Comparison of ENCODE assay signal across 1 cellular context in the genomic region with DNA sequence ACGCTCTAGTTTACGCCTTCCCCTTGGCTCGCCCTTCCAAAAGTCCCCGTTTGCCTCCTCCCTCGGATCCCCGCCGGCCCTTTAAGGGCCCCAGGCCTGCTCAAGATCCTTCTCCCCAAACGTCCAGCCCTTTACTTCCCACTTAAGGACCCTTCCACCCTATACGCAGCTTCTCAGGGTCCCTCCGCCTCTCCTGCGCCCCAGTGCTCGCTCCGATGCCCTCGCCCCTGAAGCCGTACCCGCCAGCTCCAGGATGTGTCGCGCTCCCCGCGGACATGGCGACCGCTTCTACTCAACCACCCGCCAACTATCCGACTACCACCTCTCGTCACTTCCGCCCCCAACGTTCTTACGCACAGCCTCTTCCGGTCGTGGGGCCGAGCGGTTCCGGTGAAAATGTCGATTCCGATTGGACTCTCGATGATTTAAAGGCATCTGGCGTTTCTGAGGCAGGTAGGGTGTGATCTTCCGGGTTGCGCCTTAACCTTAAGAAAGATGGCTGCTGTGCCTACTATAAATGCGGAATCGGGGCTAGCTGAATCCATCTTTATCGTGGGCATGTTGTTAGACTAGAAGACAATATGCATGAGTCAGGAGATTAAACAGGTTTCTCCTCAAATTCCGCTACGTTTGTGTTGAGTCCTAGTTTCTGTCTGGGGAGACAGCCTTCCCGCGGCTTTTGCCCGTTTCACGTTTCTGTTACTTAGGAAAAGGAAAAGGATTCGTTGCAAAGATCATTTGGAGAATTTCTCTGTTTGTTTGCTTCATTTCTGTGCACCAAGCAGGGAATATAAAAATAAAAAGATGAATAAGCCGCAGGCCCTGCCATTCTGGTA.
A peak's percentile ranks its signal among the peaks of the same experiment; 100 is the strongest.
TF ChIP-seq lines count a peak whose summit lies in the region.

A gene (minus strand): TSS at position 317 of the 836 bp plus-strand sequence. CDS start 40 bp downstream, at position 277.

TF ChIP-seq in A549, 52 proteins besides CTCF, POLR2A, EP300 and RAD21 (continued from another document):
- no peak for TF ChIP-seq JUNB (IDR thresholded peaks at IDR 0.05)
- no peak for TF ChIP-seq CHD2 (IDR thresholded peaks at IDR 0.05; ENCODE audit: low read length, partially characterized antibody)
- TF ChIP-seq RFX5 (IDR thresholded peaks at IDR 0.05), result no peak
- peak; percentile 80 to 89; a peak in 4 of 5 replicates for TF ChIP-seq JUN (IDR thresholded peaks at IDR 0.05)
- TF ChIP-seq TFCP2L1 (CRISPR knock-in tag; IDR thresholded peaks at IDR 0.05), result 0 out of 2 replicates have a peak, but pooled peaks have one; percentile 19
- TF ChIP-seq, protein P1, sequence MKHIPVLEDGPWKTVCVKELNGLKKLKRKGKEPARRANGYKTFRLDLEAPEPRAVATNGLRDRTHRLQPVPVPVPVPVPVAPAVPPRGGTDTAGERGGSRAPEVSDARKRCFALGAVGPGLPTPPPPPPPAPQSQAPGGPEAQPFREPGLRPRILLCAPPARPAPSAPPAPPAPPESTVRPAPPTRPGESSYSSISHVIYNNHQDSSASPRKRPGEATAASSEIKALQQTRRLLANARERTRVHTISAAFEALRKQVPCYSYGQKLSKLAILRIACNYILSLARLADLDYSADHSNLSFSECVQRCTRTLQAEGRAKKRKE (CRISPR knock-in tag; IDR thresholded peaks at IDR 0.05; ENCODE audit: low read depth), result no peak
- TF ChIP-seq, protein P2, sequence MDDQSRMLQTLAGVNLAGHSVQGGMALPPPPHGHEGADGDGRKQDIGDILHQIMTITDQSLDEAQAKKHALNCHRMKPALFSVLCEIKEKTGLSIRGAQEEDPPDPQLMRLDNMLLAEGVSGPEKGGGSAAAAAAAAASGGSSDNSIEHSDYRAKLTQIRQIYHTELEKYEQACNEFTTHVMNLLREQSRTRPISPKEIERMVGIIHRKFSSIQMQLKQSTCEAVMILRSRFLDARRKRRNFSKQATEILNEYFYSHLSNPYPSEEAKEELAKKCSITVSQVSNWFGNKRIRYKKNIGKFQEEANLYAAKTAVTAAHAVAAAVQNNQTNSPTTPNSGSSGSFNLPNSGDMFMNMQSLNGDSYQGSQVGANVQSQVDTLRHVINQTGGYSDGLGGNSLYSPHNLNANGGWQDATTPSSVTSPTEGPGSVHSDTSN (IDR thresholded peaks at IDR 0.05), result peak; percentile 74; the same call in 1 of the 2 replicates
- TF ChIP-seq GATA3 (IDR thresholded peaks at IDR 0.05; ENCODE audit: borderline replicate concordance), result no peak
- TF ChIP-seq, protein P3, sequence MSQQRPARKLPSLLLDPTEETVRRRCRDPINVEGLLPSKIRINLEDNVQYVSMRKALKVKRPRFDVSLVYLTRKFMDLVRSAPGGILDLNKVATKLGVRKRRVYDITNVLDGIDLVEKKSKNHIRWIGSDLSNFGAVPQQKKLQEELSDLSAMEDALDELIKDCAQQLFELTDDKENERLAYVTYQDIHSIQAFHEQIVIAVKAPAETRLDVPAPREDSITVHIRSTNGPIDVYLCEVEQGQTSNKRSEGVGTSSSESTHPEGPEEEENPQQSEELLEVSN (IDR thresholded peaks at IDR 0.05; ENCODE audit: borderline replicate concordance, low read depth), result no peak
- TF ChIP-seq NR3C1 (IDR thresholded peaks at IDR 0.05), result no peak
- TF ChIP-seq BHLHE40 (IDR thresholded peaks at IDR 0.05; ENCODE audit: low read depth, low read length), result no peak
- peak; percentile 87 for TF ChIP-seq PHF8 (IDR thresholded peaks at IDR 0.05; ENCODE audit: borderline replicate concordance, low read depth)
- TF ChIP-seq FOSB (CRISPR knock-in tag; IDR thresholded peaks at IDR 0.05), result no peak
- TF ChIP-seq, protein P4, sequence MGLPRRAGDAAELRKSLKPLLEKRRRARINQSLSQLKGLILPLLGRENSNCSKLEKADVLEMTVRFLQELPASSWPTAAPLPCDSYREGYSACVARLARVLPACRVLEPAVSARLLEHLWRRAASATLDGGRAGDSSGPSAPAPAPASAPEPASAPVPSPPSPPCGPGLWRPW (IDR thresholded peaks at IDR 0.05), result no peak
- TF ChIP-seq SREBF2 (IDR thresholded peaks at IDR 0.05), result no peak
- TF ChIP-seq NPAS2 (CRISPR knock-in tag; IDR thresholded peaks at IDR 0.05; ENCODE audit: borderline replicate concordance), result no peak
- no peak for TF ChIP-seq FOSL2 (IDR thresholded peaks at IDR 0.05)
- 0 out of 2 replicates have a peak, but pooled peaks have one; percentile 5 for TF ChIP-seq FOSL2 (CRISPR knock-in tag; IDR thresholded peaks at IDR 0.05)
- no peak for TF ChIP-seq FOXS1 (CRISPR knock-in tag; IDR thresholded peaks at IDR 0.05)
- peak; percentile 18; the same call in 1 of the 2 replicates for TF ChIP-seq RARB (CRISPR knock-in tag; IDR thresholded peaks at IDR 0.05)
- TF ChIP-seq MAZ (IDR thresholded peaks at IDR 0.05; ENCODE audit: borderline replicate concordance, low read depth, low read length), result no peak
- TF ChIP-seq, protein P5, sequence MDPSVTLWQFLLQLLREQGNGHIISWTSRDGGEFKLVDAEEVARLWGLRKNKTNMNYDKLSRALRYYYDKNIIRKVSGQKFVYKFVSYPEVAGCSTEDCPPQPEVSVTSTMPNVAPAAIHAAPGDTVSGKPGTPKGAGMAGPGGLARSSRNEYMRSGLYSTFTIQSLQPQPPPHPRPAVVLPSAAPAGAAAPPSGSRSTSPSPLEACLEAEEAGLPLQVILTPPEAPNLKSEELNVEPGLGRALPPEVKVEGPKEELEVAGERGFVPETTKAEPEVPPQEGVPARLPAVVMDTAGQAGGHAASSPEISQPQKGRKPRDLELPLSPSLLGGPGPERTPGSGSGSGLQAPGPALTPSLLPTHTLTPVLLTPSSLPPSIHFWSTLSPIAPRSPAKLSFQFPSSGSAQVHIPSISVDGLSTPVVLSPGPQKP (IDR thresholded peaks at IDR 0.05; ENCODE audit: low read depth, low read length), result no peak
- TF ChIP-seq ZNF302 (CRISPR knock-in tag; IDR thresholded peaks at IDR 0.05), result no peak
- no peak for TF ChIP-seq HEYL (CRISPR knock-in tag; IDR thresholded peaks at IDR 0.05)
- TF ChIP-seq, protein P6, sequence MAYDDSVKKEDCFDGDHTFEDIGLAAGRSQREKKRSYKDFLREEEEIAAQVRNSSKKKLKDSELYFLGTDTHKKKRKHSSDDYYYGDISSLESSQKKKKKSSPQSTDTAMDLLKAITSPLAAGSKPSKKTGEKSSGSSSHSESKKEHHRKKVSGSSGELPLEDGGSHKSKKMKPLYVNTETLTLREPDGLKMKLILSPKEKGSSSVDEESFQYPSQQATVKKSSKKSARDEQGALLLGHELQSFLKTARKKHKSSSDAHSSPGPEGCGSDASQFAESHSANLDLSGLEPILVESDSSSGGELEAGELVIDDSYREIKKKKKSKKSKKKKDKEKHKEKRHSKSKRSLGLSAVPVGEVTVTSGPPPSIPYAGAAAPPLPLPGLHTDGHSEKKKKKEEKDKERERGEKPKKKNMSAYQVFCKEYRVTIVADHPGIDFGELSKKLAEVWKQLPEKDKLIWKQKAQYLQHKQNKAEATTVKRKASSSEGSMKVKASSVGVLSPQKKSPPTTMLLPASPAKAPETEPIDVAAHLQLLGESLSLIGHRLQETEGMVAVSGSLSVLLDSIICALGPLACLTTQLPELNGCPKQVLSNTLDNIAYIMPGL (CRISPR knock-in tag; IDR thresholded peaks at IDR 0.05; ENCODE audit: borderline replicate concordance), result no peak
- TF ChIP-seq, protein P7, sequence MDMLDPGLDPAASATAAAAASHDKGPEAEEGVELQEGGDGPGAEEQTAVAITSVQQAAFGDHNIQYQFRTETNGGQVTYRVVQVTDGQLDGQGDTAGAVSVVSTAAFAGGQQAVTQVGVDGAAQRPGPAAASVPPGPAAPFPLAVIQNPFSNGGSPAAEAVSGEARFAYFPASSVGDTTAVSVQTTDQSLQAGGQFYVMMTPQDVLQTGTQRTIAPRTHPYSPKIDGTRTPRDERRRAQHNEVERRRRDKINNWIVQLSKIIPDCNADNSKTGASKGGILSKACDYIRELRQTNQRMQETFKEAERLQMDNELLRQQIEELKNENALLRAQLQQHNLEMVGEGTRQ (IDR thresholded peaks at IDR 0.05), result no peak
- TF ChIP-seq CHD4 (IDR thresholded peaks at IDR 0.05; ENCODE audit: borderline replicate concordance), result no peak
- TF ChIP-seq MAFK (IDR thresholded peaks at IDR 0.05; ENCODE audit: partially characterized antibody), result peak; percentile 78
